Comparison of ENCODE assay signal across 17 cellular contexts in the genomic region with DNA sequence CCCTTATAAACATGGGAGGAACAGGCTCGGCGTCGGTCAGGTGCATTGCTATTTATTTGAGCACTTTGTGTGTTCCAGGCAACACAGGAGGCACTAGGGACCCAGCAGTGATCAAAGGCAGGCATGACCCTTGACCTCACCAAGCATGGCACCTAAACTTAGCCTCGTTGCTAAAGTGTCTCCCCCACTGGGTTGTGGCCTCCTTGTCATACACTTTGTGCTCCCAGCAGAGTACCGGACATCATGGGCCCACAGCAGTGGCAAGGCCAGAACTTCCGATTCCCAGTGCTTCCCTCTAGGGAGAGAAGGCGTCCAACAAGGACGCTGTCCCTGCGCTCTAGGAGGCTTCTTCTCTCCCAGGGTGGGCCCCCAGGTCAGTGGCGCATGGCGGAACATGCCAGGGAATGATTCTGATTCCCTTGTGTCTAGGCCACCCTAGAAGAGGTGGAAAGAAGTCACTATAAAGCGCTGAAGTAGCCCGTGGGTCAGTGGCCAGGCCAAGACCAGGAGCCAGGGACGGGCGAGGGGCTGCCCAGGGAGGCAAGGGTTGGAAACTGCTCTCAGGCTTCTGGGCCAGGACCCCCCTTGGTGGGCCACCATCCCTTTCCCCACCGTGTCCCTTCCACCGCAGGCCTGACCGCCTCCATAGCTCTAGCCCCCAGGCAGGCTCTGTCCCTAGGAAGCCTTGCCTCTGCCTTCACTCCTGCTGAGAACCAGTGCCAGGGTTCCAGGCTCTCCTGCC. TPM values are rescaled to one million over a fixed set of nuclear protein-coding genes. Genes with fewer than 3 reads are reported as not detected.
DNase-seq lines count a peak whose midpoint lies in the region; ATAC-seq and TF ChIP-seq lines count a peak whose summit lies in the region.
"Had no signal": no experiment of that assay in that cellular context is flagged by ENCODE, and none has a peak within 500 bp of the region (broad histone marks: within the 10 kb centered on the region; RNA-seq: fewer than 3 reads in every experiment).

No MANE protein-coding gene starts in this region.

- whole genome bisulfite sequencing in IMR-90 (ENCODE audit: extremely low coverage in 2 of 2, insufficient read length in 1 of 2), 2 experiments, result no CpG with 5 or more reads among the region's 18 CpGs
- WGBS in neuronal stem cell (ENCODE audit: extremely low coverage in 2 of 2, insufficient read length in 2 of 2, insufficient replicate concordance in 1 of 2), 2 donors, result no CpG with 5 or more reads among the region's 18 CpGs
- WGBS in spleen, 5 donors, result 92 to 94% (median 93%) methylated on average over 17 to 18 of the region's 18 CpGs

- no peak overlapping the region for H2BK120ac ChIP-seq in IMR-90 (ENCODE audit: low read depth, low read length)
- no peak overlapping the region for H2BK120ac ChIP-seq in neuronal stem cell (ENCODE audit: low read depth, low read length)

- H3K79me1 ChIP-seq in IMR-90 (ENCODE audit: low read depth in 1 of 2, low read length in 2 of 2) (peaks cover 10 to 55% of the 10 kb centered on the region in 2 experiments; a peak in 3 of 4 replicates), neuronal stem cell (ENCODE audit: low read depth, low read length) (peaks cover 1% of the 10 kb centered on the region)

- intact Hi-C loops in IMR-90 (cut with micrococcal nuclease), result no loop called here
- intact Hi-C loops in spleen (cut with DNase I; ENCODE audit: low total_unique reads), result no loop called here

- H2AK5ac ChIP-seq in IMR-90 (ENCODE audit: low read depth, low read length), result no peak overlapping the region
- H2AK5ac ChIP-seq in neuronal stem cell (ENCODE audit: low read depth, low read length), result peak overlapping the region; percentile 24

- dilution Hi-C loops in IMR-90 (cut with HindIII; ENCODE audit: low sequenced_read_pairs, unreplicated experiment), result no loop called here

- CTCF ChIA-PET in IMR-90 (lab: Yijun Ruan, JAX), result no interaction called here

- H2BK12ac ChIP-seq in neuronal stem cell (ENCODE audit: low read length), result no peak overlapping the region

- no peak overlapping the region for H4K91ac ChIP-seq in IMR-90 (ENCODE audit: insufficient read depth, low read depth, low read length)
- peak overlapping the region; percentile 26 for H4K91ac ChIP-seq in neuronal stem cell (ENCODE audit: low read depth, low read length, poor library complexity)

- in situ Hi-C loops in IMR-90 (cut with MboI; ENCODE audit: low sequenced_read_pairs), result loop anchor here (25.0 kb wide), 1 partner anchor 1193 kb away; a partner anchor contains a TSS

- peaks cover 5% of the 10 kb centered on the region; the same call in 1 of the 2 replicates for H3K9me1 ChIP-seq in IMR-90 (ENCODE audit: insufficient read depth, low read length)

- H3K23ac ChIP-seq in IMR-90 (ENCODE audit: low read depth, low read length) (no peak overlapping the region), neuronal stem cell (ENCODE audit: low read depth, low read length, poor library complexity) (no peak overlapping the region)

- no peaks in the 10 kb centered on the region for H3K27me3 ChIP-seq in IMR-90 (ENCODE audit: control insufficient read depth, insufficient read depth, low read length)
- H3K27me3 ChIP-seq in RWPE2 (ENCODE audit: insufficient read depth, poor library complexity, severe bottlenecking), result no peaks in the 10 kb centered on the region
- H3K27me3 ChIP-seq in neuronal stem cell (ENCODE audit: control insufficient read depth in 3 of 3, insufficient read depth in 3 of 3, low read depth in 1 of 3, low read length in 3 of 3), result no peaks in the 10 kb centered on the region
- no peaks in the 10 kb centered on the region for H3K27me3 ChIP-seq in spleen (replicated peaks in 1 of 7)

- TF ChIP-seq POLR2A in IMR-90 (IDR thresholded peaks at IDR 0.05; ENCODE audit: low read depth, low read length), result no peak
- no peak for TF ChIP-seq POLR2A in spleen (IDR thresholded peaks at IDR 0.05)

- no peak overlapping the region for H4K5ac ChIP-seq in IMR-90 (ENCODE audit: low read depth, low read length)

- no peak for ATAC-seq in IMR-90 (ENCODE audit: low read depth)
- no peak for ATAC-seq in RWPE2 (ENCODE audit: low read depth)
- ATAC-seq in HG02571 (IDR thresholded peaks at IDR 0.05; ENCODE audit: unreplicated experiment), result no peak
- ATAC-seq: A549; CD8-positive, alpha-beta T cell; HepG2 had no signal

- peak overlapping the region; percentile 82 for H2AK9ac ChIP-seq in IMR-90 (replicated peaks; ENCODE audit: low read depth, low read length, poor library complexity)

- TF ChIP-seq CTCF in IMR-90 (conservative IDR thresholded peaks at IDR 0.05; ENCODE audit: low read depth, low read length) (no peak), RWPE2 (IDR thresholded peaks at IDR 0.05; ENCODE audit: poor library complexity, severe bottlenecking) (no peak), spleen (IDR thresholded peaks at IDR 0.05 in 8 of 11, conservative IDR thresholded peaks at IDR 0.05 in 3 of 11) (no peak)

- H2AFZ ChIP-seq in IMR-90 (replicated peaks; ENCODE audit: low read length, poor library complexity) (no peak overlapping the region), neuronal stem cell (ENCODE audit: low read length) (no peak overlapping the region)

- H4K20me1 ChIP-seq in IMR-90 (ENCODE audit: insufficient read depth, low read length), result peaks cover 48% of the 10 kb centered on the region

- no peak for TF ChIP-seq RAD21 in IMR-90 (IDR thresholded peaks at IDR 0.05; ENCODE audit: low read length)

- H3K27ac ChIP-seq in IMR-90 (ENCODE audit: insufficient read depth, low read length) (no peak overlapping the region), RWPE2 (ENCODE audit: poor library complexity, severe bottlenecking) (no peak overlapping the region), neuronal stem cell (replicated peaks; ENCODE audit: low read length) (no peak overlapping the region), spleen (no peak overlapping the region)
- H3K27ac ChIP-seq: A549 had no signal

- H2BK15ac ChIP-seq in IMR-90 (ENCODE audit: low read depth, low read length) (no peak overlapping the region), neuronal stem cell (ENCODE audit: low read length) (no peak overlapping the region)

- H3K9ac ChIP-seq in IMR-90 (ENCODE audit: low read depth, low read length) (no peak overlapping the region), neuronal stem cell (ENCODE audit: low read depth, low read length, poor library complexity) (peak overlapping the region; percentile 63)

- H3K4me3 ChIP-seq in IMR-90 (ENCODE audit: insufficient read depth, low read depth, low read length) (no peak overlapping the region), RWPE2 (ENCODE audit: severe bottlenecking) (no peak overlapping the region), neuronal stem cell (ENCODE audit: low read length in 2 of 2) (no peak overlapping the region), spleen (no peak overlapping the region)
- H3K4me3 ChIP-seq: A549 had no signal

- H3K36me3 ChIP-seq in IMR-90 (ENCODE audit: control insufficient read depth, insufficient read depth, low read length), result peaks cover 54% of the 10 kb centered on the region
- H3K36me3 ChIP-seq in RWPE2 (ENCODE audit: low read depth), result peaks cover 6% of the 10 kb centered on the region; the same call in 1 of the 2 replicates
- H3K36me3 ChIP-seq in neuronal stem cell (replicated peaks in 1 of 2; ENCODE audit: control insufficient read depth in 2 of 2, insufficient read depth in 2 of 2, low read length in 2 of 2), result peaks cover 19 to 25% of the 10 kb centered on the region in 2 donors
- peaks cover 0 to 95% (median 69%) of the 10 kb centered on the region in 6 donors for H3K36me3 ChIP-seq in spleen

- BruUV-seq in IMR-90 (replicated peaks; lab: Mats Ljungman, UMichigan), result no TSS peak

- H3K9me3 ChIP-seq in IMR-90 (ENCODE audit: control insufficient read depth, insufficient read depth, low read length) (no peaks in the 10 kb centered on the region), RWPE2 (ENCODE audit: severe bottlenecking) (no peaks in the 10 kb centered on the region), neuronal stem cell (replicated peaks in 1 of 2; ENCODE audit: control insufficient read depth in 2 of 2, insufficient read depth in 1 of 2, low read depth in 1 of 2, low read length in 2 of 2) (no peaks in the 10 kb centered on the region), spleen (no peaks in the 10 kb centered on the region)
- H3K9me3 ChIP-seq: A549 had no signal

- H3K56ac ChIP-seq in IMR-90 (ENCODE audit: extremely low read depth, insufficient read depth, low read length), result no peak overlapping the region

- no peak overlapping the region for H4K8ac ChIP-seq in IMR-90 (ENCODE audit: low read depth in 2 of 2, low read length in 2 of 2)
- H4K8ac ChIP-seq in neuronal stem cell (ENCODE audit: low read depth, low read length), result no peak overlapping the region

- H3K4me1 ChIP-seq in IMR-90 (ENCODE audit: control insufficient read depth, insufficient read depth, low read length), result no peaks in the 10 kb centered on the region
- no peaks in the 10 kb centered on the region for H3K4me1 ChIP-seq in RWPE2 (ENCODE audit: insufficient read depth, poor library complexity, severe bottlenecking)
- H3K4me1 ChIP-seq in neuronal stem cell (ENCODE audit: control insufficient read depth in 2 of 2, insufficient read depth in 1 of 2, low read depth in 1 of 2, low read length in 2 of 2), result peaks cover 0 to 3% of the 10 kb centered on the region in 2 donors
- peaks cover 0 to 17% (median 7%) of the 10 kb centered on the region in 6 donors for H3K4me1 ChIP-seq in spleen

- DNase-seq in IMR-90 (no peak), RWPE2 (ENCODE audit: low spot score) (peak; percentile 31), neuronal stem cell (ENCODE audit: low spot score) (no peak), spleen (peak; percentile 59), retina (no peak), activated T-cell treated with anti-CD3 and anti-CD28 coated beads for 4 hours (no peak), NCI-H226 (no peak)
- DNase-seq: CD8-positive, alpha-beta T cell; COR-L47; DMS153; DMS79 treated with DMSO at 0.1 percent for 48 hours; EL; HCEC 1CT; HFFc6 had no signal

- no peak overlapping the region for H3K4me2 ChIP-seq in IMR-90 (ENCODE audit: low read depth, low read length)
- H3K4me2 ChIP-seq in neuronal stem cell (ENCODE audit: insufficient read depth, low read length, poor library complexity, severe bottlenecking), result no peak overlapping the region
- H3K4me2 ChIP-seq: A549 had no signal

- no peak overlapping the region for H2BK5ac ChIP-seq in IMR-90 (ENCODE audit: low read depth, low read length, poor library complexity, severe bottlenecking)
- no peak overlapping the region for H2BK5ac ChIP-seq in neuronal stem cell (ENCODE audit: low read length)

- H3K14ac ChIP-seq in IMR-90 (replicated peaks; ENCODE audit: low read depth, low read length), result no peak overlapping the region
- H3K14ac ChIP-seq in neuronal stem cell (ENCODE audit: low read length), result no peak overlapping the region

- H3K4ac ChIP-seq in IMR-90 (ENCODE audit: low read depth, low read length) (no peak overlapping the region), neuronal stem cell (ENCODE audit: low read length) (no peak overlapping the region)

- H2BK20ac ChIP-seq in IMR-90 (ENCODE audit: low read depth, low read length), result no peak overlapping the region

- POLR2A ChIA-PET in IMR-90 (lab: Charles Lee; ENCODE audit: unreplicated experiment), result no interaction called here

- H3K18ac ChIP-seq in IMR-90 (ENCODE audit: low read depth, low read length) (no peak overlapping the region), neuronal stem cell (ENCODE audit: low read length) (no peak overlapping the region)

RNA-seq across cellular contexts. Expression of a gene that starts 19.7 kb away (rescaled TPM):
- total RNA-seq in IMR-90 (2012; rRNA removed), result 38.0 and 39.4 TPM in 2 replicates
- 46.4 and 48.5 TPM in 2 replicates for polyA plus RNA-seq in IMR-90 (2012; rRNA removed)
- 66.1 and 71.8 TPM in 2 replicates for polyA plus RNA-seq in IMR-90 (2012; cell fraction: cytosol; rRNA removed)
- 54.4 and 68.2 TPM in 2 replicates for polyA plus RNA-seq in IMR-90 (2012; cell fraction: nucleus; rRNA removed; ENCODE audit: low replicate concordance)
- polyA plus RNA-seq in neuronal stem cell (2013, experiment 1 of 2), result 16.6 TPM
- 17.0 TPM for polyA plus RNA-seq in neuronal stem cell (2013, experiment 2 of 2)
- 10 to 100 TPM; 48.2 to 92.1 (median 56.1) TPM for total RNA-seq in spleen
- polyA plus RNA-seq in spleen, result 10 to 100 TPM; 19.9 to 44.4 (median 34.2) TPM

Comparison
In these comparisons a context has a peak if more than half of its experiments do, and no peak if none do; other contexts are left out.
1. DNase-seq: peak in RWPE2 (single experiment) and spleen (single experiment); none in IMR-90 (single experiment), neuronal stem cell (single experiment), retina (single experiment), activated T-cell treated with anti-CD3 and anti-CD28 coated beads for 4 hours (single experiment) and NCI-H226 (single experiment).